ENCODE assay signal across 4 cellular contexts in the genomic region with DNA sequence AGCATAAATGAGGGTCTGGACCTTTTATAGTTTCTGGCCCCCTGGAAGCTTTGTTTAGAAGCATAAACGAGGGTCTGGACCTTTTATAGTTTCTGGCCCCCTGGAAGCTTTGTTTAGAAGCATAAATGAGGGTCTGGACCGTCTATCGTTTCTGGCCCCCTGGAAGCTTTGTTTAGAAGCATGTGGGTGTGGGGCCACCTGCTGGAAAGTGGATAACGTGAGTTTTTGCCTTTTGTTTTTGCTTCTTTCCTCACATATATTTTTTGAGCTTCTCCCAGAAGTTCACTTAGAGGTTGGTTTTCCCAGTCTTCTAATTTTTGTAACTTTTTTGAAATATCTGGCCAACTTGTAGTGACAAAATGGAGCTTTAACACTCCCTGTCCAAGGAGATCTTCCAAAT.
A peak's percentile ranks its signal among the peaks of the same experiment; 100 is the strongest.
DNase-seq lines count a peak whose midpoint lies in the region; TF ChIP-seq lines count a peak whose summit lies in the region.
"Not testable (repeated sequence)": the region's sequence is repeated elsewhere in the genome, so short reads cannot be mapped to it uniquely, and the experiment has no call there.

No MANE protein-coding gene starts in this region.

- H3K4me3 ChIP-seq in DOHH2 (ENCODE audit: low read length); astrocyte of the spinal cord (ENCODE audit: low read depth, low read length): not testable (repeated sequence)

- TF ChIP-seq CTCF in DOHH2 (IDR thresholded peaks at IDR 0.05; ENCODE audit: low read depth, low read length, poor library complexity, severe bottlenecking) (peak; percentile 43), astrocyte of the spinal cord (IDR thresholded peaks at IDR 0.05; ENCODE audit: low read depth, low read length) (peak; percentile 34)

- H3K9me3 ChIP-seq in DOHH2 (ENCODE audit: control insufficient read depth, insufficient read depth, low read length) = not testable (repeated sequence)

- H3F3A ChIP-seq in DOHH2 (ENCODE audit: control insufficient read depth, insufficient read depth) = not testable (repeated sequence)

- H3K27me3 ChIP-seq in DOHH2 (ENCODE audit: control insufficient read depth, low read length) = not testable (repeated sequence)

- H3K27ac ChIP-seq in DOHH2 (ENCODE audit: low read depth, low read length) = not testable (repeated sequence)

- not testable (repeated sequence) for H3K4me1 ChIP-seq in DOHH2 (ENCODE audit: control insufficient read depth, low read length)

- in situ Hi-C loops in astrocyte of the spinal cord (cut with HindIII; ENCODE audit: low sequenced_read_pairs) = not testable (repeated sequence)

- H3K79me2 ChIP-seq in DOHH2 (ENCODE audit: control insufficient read depth, low read length) = not testable (repeated sequence)

- not testable (repeated sequence) for H3K36me3 ChIP-seq in DOHH2 (ENCODE audit: control insufficient read depth, low read length)

- DNase-seq in NCI-H1092 treated with DMSO at 0.1 percent for 48 hours (lab: John Stamatoyannopoulos, UW) (peak; percentile 2), left kidney (ENCODE audit: low read depth, low spot score) (peak; percentile 70)
- not testable (repeated sequence) for DNase-seq in astrocyte of the spinal cord (ENCODE audit: low read depth, low spot score)

- H3K9me2 ChIP-seq in DOHH2 (replicated peaks; ENCODE audit: control insufficient read depth, low read length) = not testable (repeated sequence)

- not testable (repeated sequence) for H4K20me1 ChIP-seq in DOHH2 (ENCODE audit: control insufficient read depth, insufficient read depth, low read depth, low read length)

- not testable (repeated sequence) for H3K4me2 ChIP-seq in DOHH2 (ENCODE audit: low read length)
